Comparison of ENCODE assay signal across 1 cellular context in the genomic region with DNA sequence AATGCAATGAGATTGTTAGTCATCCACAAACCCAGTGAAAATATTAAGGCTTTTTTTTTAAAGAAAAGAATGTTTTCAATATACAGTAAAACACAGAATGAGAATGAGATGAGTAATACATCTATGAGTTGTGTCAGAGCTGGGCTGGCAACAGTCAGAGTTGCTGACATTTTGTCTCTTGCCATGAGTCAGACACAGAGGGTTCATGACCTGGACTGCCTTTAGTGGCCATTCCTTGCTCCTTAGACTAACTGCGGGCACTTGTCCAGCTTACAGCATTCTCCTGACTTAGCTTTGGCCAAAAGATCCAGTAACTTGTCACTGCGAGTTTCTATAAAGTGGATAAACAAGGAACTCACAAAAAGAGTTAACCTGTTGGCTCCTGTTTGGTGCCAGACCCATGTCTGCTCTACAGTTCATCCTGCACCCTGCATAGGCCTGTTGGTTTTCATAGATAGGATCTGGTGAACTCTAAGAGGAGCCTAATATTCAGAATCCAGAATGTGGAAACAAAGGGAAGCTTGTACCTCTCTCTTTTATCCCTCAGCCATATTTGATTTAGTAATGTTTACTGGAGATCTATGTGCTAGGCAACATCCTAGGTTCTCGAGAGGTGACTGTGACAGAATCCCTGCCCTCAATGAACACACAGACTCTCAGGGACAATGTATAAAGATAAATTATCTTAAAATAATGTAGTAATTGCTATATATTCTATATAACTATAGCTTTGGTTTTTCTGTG.
TF ChIP-seq lines count a peak whose summit lies in the region.

No MANE protein-coding gene starts in this region.

TF ChIP-seq in GM23338, 12 proteins besides CTCF, POLR2A, EP300 and RAD21 (continued from another document):
- TF ChIP-seq, protein P1, sequence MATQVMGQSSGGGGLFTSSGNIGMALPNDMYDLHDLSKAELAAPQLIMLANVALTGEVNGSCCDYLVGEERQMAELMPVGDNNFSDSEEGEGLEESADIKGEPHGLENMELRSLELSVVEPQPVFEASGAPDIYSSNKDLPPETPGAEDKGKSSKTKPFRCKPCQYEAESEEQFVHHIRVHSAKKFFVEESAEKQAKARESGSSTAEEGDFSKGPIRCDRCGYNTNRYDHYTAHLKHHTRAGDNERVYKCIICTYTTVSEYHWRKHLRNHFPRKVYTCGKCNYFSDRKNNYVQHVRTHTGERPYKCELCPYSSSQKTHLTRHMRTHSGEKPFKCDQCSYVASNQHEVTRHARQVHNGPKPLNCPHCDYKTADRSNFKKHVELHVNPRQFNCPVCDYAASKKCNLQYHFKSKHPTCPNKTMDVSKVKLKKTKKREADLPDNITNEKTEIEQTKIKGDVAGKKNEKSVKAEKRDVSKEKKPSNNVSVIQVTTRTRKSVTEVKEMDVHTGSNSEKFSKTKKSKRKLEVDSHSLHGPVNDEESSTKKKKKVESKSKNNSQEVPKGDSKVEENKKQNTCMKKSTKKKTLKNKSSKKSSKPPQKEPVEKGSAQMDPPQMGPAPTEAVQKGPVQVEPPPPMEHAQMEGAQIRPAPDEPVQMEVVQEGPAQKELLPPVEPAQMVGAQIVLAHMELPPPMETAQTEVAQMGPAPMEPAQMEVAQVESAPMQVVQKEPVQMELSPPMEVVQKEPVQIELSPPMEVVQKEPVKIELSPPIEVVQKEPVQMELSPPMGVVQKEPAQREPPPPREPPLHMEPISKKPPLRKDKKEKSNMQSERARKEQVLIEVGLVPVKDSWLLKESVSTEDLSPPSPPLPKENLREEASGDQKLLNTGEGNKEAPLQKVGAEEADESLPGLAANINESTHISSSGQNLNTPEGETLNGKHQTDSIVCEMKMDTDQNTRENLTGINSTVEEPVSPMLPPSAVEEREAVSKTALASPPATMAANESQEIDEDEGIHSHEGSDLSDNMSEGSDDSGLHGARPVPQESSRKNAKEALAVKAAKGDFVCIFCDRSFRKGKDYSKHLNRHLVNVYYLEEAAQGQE (IDR thresholded peaks at IDR 0.05; ENCODE audit: unreplicated experiment) = no peak
- TF ChIP-seq ZNF331 (CRISPR knock-in tag; IDR thresholded peaks at IDR 0.05; ENCODE audit: low read depth) = no peak
